In genomic region chr17:51107666-51108227, GRCh38 we compare ENCODE assay signal across 22 cellular contexts.
"Had no signal": no experiment of that assay in that cellular context is flagged by ENCODE, and none has a peak within 500 bp of the region (broad histone marks: within the 10 kb centered on the region; RNA-seq: fewer than 3 reads in every experiment).

No MANE protein-coding gene starts in this region.

- H3K27ac ChIP-seq: left ventricle myocardium inferior, right lobe of liver had no signal

- H3K27ac Mint-ChIP-seq: activated CD4-positive, alpha-beta T cell treated with anti-CD3 and anti-CD28 coated beads, Interleukin-2, amount 10 ng/mL, durations not matched to agents 24 days and 14 days; activated CD8-positive, alpha-beta T cell treated with anti-CD3 and anti-CD28 coated beads, Interleukin-2, amount 10 ng/mL, durations not matched to agents 7 days and 5 days; nephron progenitor cell; T-cell had no signal

- ATAC-seq: activated CD8-positive, alpha-beta T cell treated with anti-CD3 and anti-CD28 coated beads, Interleukin-2, amount 10 ng/mL, durations not matched to agents 7 days and 5 days; activated T-cell treated with anti-CD3 and anti-CD28 coated beads, Interleukin-2, amount 50 U/mL, for 4 hours; stimulated activated naive CD8-positive, alpha-beta T cell treated with anti-CD3 and anti-CD28 coated beads, Interleukin-15, amount 100 ng/mL, for 72 hours; T-cell had no signal

- DNase-seq: activated CD4-positive, alpha-beta T cell treated with anti-CD3 and anti-CD28 coated beads, Interleukin-2, amount 10 ng/mL, durations not matched to agents 24 days and 14 days; activated CD8-positive, alpha-beta memory T cell treated with anti-CD3 and anti-CD28 coated beads, Interleukin-2, amount 50 U/mL, for 4 hours; activated CD8-positive, alpha-beta T cell treated with anti-CD3 and anti-CD28 coated beads, Interleukin-2, amount 10 ng/mL, durations not matched to agents 7 days and 5 days; activated naive CD4-positive, alpha-beta T cell treated with anti-CD3 and anti-CD28 coated beads, Interleukin-2, amount 50 U/mL, for 16 hours; activated T-cell treated with anti-CD3 and anti-CD28 coated beads, Interleukin-2, amount 50 U/mL, for 4 hours; cerebellar nuclear complex; cortex of kidney; erythroblast; foreskin melanocyte; glutamatergic neuron; kidney; left ventricle myocardium inferior; mammary epithelial cell; midbrain; nephron progenitor cell; stimulated activated CD4-positive, alpha-beta T cell treated with anti-CD3 and anti-CD28 coated beads, Interleukin-4, amount 100 ng/mL, for 1 hour; stimulated activated naive CD8-positive, alpha-beta T cell treated with anti-CD3 and anti-CD28 coated beads, Interleukin-15, amount 100 ng/mL, for 72 hours; T-cell; T-helper 9 cell; upper lobe of right lung had no signal

- H3K27me3 Mint-ChIP-seq: activated CD4-positive, alpha-beta T cell treated with anti-CD3 and anti-CD28 coated beads, Interleukin-2, amount 10 ng/mL, durations not matched to agents 24 days and 14 days; stimulated activated naive CD8-positive, alpha-beta T cell treated with anti-CD3 and anti-CD28 coated beads, Interleukin-15, amount 100 ng/mL, for 72 hours; T-cell had no signal

- H3K36me3 ChIP-seq: right lobe of liver, upper lobe of right lung had no signal

- H3K9me3 ChIP-seq: left ventricle myocardium inferior, right lobe of liver, upper lobe of right lung had no signal

- H3K4me3 ChIP-seq: left ventricle myocardium inferior, right lobe of liver, smooth muscle cell, upper lobe of right lung had no signal

- H3K4me3 Mint-ChIP-seq: activated CD4-positive, alpha-beta T cell treated with anti-CD3 and anti-CD28 coated beads, Interleukin-2, amount 10 ng/mL, durations not matched to agents 24 days and 14 days; activated CD8-positive, alpha-beta T cell treated with anti-CD3 and anti-CD28 coated beads, Interleukin-2, amount 10 ng/mL, durations not matched to agents 7 days and 5 days; activated T-cell treated with anti-CD3 and anti-CD28 coated beads, Interleukin-2, amount 50 U/mL, for 4 hours; nephron progenitor cell; stimulated activated naive CD8-positive, alpha-beta T cell treated with anti-CD3 and anti-CD28 coated beads, Interleukin-15, amount 100 ng/mL, for 72 hours; T-cell had no signal

- H3K4me2 ChIP-seq: smooth muscle cell had no signal

- H3K27me3 ChIP-seq: right lobe of liver, upper lobe of right lung had no signal

- H3K9me3 Mint-ChIP-seq: activated CD4-positive, alpha-beta T cell treated with anti-CD3 and anti-CD28 coated beads, Interleukin-2, amount 10 ng/mL, durations not matched to agents 24 days and 14 days; activated T-cell treated with anti-CD3 and anti-CD28 coated beads, Interleukin-2, amount 50 U/mL, for 4 hours; nephron progenitor cell; stimulated activated naive CD8-positive, alpha-beta T cell treated with anti-CD3 and anti-CD28 coated beads, Interleukin-15, amount 100 ng/mL, for 72 hours; T-cell had no signal
